Comparison of ENCODE assay signal across 2 cellular contexts in the genomic region with DNA sequence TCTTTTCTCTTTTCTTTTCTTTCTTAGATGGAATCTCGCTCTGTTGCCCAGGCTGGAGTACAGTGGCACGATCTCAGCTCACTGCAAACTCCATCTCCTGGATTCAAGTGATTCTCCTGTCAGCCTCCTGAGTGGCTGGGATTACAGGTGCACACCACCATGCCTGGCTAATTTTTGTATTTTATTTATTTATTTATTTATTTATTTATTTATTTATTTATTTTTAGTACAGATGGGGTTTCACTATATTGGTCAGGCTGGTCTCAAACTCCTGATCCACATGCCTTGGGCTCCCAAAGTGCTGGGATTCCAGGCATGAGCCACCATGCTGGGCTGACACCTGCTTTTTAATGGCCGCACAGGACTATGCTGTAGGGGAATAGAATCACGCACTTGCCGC.
TF ChIP-seq lines count a peak whose summit lies in the region.

No MANE protein-coding gene starts in this region.

TF ChIP-seq in A549, 52 proteins besides CTCF, POLR2A, EP300 and RAD21:
- TF ChIP-seq ZC3H11A (IDR thresholded peaks at IDR 0.05): peak; percentile 51

TF ChIP-seq in HEK293, 187 proteins besides CTCF, POLR2A, EP300 and RAD21:
- TF ChIP-seq ZNF623 (tag by site-specific recombination; IDR thresholded peaks at IDR 0.05): peak; percentile 53
- TF ChIP-seq ZNF266 (tag by site-specific recombination; IDR thresholded peaks at IDR 0.05; ENCODE audit: low read depth): peak; percentile 59; the same call in 1 of the 2 replicates
- TF ChIP-seq ZNF140 (tag by site-specific recombination; IDR thresholded peaks at IDR 0.05): peak; percentile 28; the same call in 1 of the 2 replicates
- TF ChIP-seq, protein P1, sequence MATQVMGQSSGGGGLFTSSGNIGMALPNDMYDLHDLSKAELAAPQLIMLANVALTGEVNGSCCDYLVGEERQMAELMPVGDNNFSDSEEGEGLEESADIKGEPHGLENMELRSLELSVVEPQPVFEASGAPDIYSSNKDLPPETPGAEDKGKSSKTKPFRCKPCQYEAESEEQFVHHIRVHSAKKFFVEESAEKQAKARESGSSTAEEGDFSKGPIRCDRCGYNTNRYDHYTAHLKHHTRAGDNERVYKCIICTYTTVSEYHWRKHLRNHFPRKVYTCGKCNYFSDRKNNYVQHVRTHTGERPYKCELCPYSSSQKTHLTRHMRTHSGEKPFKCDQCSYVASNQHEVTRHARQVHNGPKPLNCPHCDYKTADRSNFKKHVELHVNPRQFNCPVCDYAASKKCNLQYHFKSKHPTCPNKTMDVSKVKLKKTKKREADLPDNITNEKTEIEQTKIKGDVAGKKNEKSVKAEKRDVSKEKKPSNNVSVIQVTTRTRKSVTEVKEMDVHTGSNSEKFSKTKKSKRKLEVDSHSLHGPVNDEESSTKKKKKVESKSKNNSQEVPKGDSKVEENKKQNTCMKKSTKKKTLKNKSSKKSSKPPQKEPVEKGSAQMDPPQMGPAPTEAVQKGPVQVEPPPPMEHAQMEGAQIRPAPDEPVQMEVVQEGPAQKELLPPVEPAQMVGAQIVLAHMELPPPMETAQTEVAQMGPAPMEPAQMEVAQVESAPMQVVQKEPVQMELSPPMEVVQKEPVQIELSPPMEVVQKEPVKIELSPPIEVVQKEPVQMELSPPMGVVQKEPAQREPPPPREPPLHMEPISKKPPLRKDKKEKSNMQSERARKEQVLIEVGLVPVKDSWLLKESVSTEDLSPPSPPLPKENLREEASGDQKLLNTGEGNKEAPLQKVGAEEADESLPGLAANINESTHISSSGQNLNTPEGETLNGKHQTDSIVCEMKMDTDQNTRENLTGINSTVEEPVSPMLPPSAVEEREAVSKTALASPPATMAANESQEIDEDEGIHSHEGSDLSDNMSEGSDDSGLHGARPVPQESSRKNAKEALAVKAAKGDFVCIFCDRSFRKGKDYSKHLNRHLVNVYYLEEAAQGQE (tag by site-specific recombination; IDR thresholded peaks at IDR 0.05): peak; percentile 20; the same call in 1 of the 2 replicates
- TF ChIP-seq ZBTB11 (tag by site-specific recombination; conservative IDR thresholded peaks at IDR 0.05; ENCODE audit: low read depth): peak; percentile 48; the same call in 1 of the 2 replicates
- TF ChIP-seq ZBTB8A (tag by site-specific recombination; IDR thresholded peaks at IDR 0.05): peak; percentile 49; the same call in 1 of the 2 replicates
- peak; percentile 78 for TF ChIP-seq ZNF394 (tag by site-specific recombination; IDR thresholded peaks at IDR 0.05; ENCODE audit: borderline replicate concordance)
- TF ChIP-seq ZNF654 (tag by site-specific recombination; IDR thresholded peaks at IDR 0.05; ENCODE audit: low read depth): 0 out of 2 replicates have a peak, but pooled peaks have one; percentile 13
- peak; percentile 70 for TF ChIP-seq ZNF518A (tag by site-specific recombination; conservative IDR thresholded peaks at IDR 0.05; ENCODE audit: low read depth)
- TF ChIP-seq ZNF426 (tag by site-specific recombination; IDR thresholded peaks at IDR 0.05): peak; percentile 57
- TF ChIP-seq ZNF664 (tag by site-specific recombination; IDR thresholded peaks at IDR 0.05): peak; percentile 60
- TF ChIP-seq ZNF433 (tag by site-specific recombination; IDR thresholded peaks at IDR 0.05; ENCODE audit: low read depth): 0 out of 2 replicates have a peak, but pooled peaks have one; percentile 30
- peak; percentile 56 for TF ChIP-seq ZNF555 (tag by site-specific recombination; conservative IDR thresholded peaks at IDR 0.05)
TF ChIP-seq in HEK293: peak in this region for 13; not testable (repeated sequence) for 174.
